ENCODE assay signal across 1 cellular context in the genomic region with DNA sequence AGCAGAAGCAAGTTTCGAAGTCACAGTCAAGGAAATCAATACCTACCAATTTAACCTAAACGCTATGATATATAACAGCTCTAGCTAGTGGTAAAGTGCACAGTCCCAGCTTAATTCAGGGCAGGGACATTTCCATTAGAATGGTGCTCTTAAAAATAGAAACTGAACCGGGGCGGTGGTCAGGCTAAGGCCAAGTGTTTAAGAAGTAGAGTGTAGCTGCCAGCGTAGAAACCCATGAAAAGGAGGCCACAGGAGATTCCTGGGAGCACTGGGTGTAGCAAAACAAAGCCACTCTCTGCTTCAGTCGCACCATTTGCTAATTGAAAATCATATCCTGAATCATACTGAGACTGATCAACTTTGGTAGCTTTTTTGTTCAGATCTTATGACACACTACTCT.
TF ChIP-seq lines count a peak whose summit lies in the region.

No MANE protein-coding gene starts in this region.

TF ChIP-seq in endothelial cell of umbilical vein, 7 proteins besides CTCF, POLR2A, EP300 and RAD21 (continued from another document):
- no peak for TF ChIP-seq JUN (IDR thresholded peaks at IDR 0.05; ENCODE audit: borderline replicate concordance, insufficient read depth, insufficient read length, low read depth)
- TF ChIP-seq, protein P1, sequence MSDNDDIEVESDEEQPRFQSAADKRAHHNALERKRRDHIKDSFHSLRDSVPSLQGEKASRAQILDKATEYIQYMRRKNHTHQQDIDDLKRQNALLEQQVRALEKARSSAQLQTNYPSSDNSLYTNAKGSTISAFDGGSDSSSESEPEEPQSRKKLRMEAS (IDR thresholded peaks at IDR 0.05; ENCODE audit: insufficient read depth, insufficient read length): no peak
- TF ChIP-seq FOS (IDR thresholded peaks at IDR 0.05; ENCODE audit: borderline replicate concordance, insufficient read depth, low read length): no peak
- TF ChIP-seq MYC (IDR thresholded peaks at IDR 0.05; ENCODE audit: low read depth, low read length): no peak
- no peak for TF ChIP-seq GATA2 (IDR thresholded peaks at IDR 0.05; ENCODE audit: insufficient read depth, insufficient read length, low read depth, low read length)
- TF ChIP-seq POLR2AphosphoS5 (IDR thresholded peaks at IDR 0.05; ENCODE audit: insufficient read depth, low read depth, low read length): no peak
